7 cellular contexts compared by ENCODE assay signal in genomic region chr16:4538386-4539235, GRCh38. TPM values are rescaled to one million over a fixed set of nuclear protein-coding genes. Genes with fewer than 3 reads are reported as not detected.
DNase-seq lines count a peak whose midpoint lies in the region; ATAC-seq and TF ChIP-seq lines count a peak whose summit lies in the region.

Gene CDIP1 (minus strand): TSS chr16:4538773. CDS start chr16:4514130, 24,643 bp downstream.

- peak within 1 kb of the TSS; percentile 73 for H3K27ac Mint-ChIP-seq in activated B cell treated with CpG ODN at 0.5 μM for 24 hours

- CTCF ChIA-PET in activated B cell treated with CpG ODN at 0.5 μM for 24 hours (lab: Charles Lee), result interaction anchor here (0.8 to 1.3 kb wide), 3 partner anchors 10 to 78 kb away, joined by 3 to 8 read pairs (median 3); no protein-coding TSS in a partner anchor

- ATAC-seq in GM18519 (IDR thresholded peaks at IDR 0.05; ENCODE audit: low FRiP score, unreplicated experiment), result peak; percentile 48
- ATAC-seq in HG03095 (IDR thresholded peaks at IDR 0.05; ENCODE audit: unreplicated experiment), result peak; percentile 80
- ATAC-seq in activated B cell treated with CpG ODN at 0.5 μM for 24 hours (ENCODE audit: low read depth), result peak; percentile 91

- peak within 1 kb of the TSS; percentile 76 for H3K4me3 Mint-ChIP-seq in activated B cell treated with CpG ODN at 0.5 μM for 24 hours

- peaks cover 6% of the 10 kb centered on the region for H3K9me3 Mint-ChIP-seq in activated B cell treated with CpG ODN at 0.5 μM for 24 hours

- POLR2A ChIA-PET in activated B cell treated with CpG ODN at 0.5 μM for 24 hours (lab: Charles Lee), result interaction anchor here (0.6 to 2.8 kb wide), 13 partner anchors 9 to 309 kb away, joined by 3 to 21 read pairs (median 4); partner anchors contain the start of genes ANKS3, DNAAF8, HMOX2 and NMRAL1

- no peak for TF ChIP-seq CTCF in activated B cell treated with CpG ODN at 0.5 μM for 24 hours (IDR thresholded peaks at IDR 0.05)
- no peak for TF ChIP-seq CTCF in cardiac fibroblast (IDR thresholded peaks at IDR 0.05; ENCODE audit: low read depth, low read length)

- H3K36me3 Mint-ChIP-seq in activated B cell treated with CpG ODN at 0.5 μM for 24 hours (ENCODE audit: low read depth), result no peaks in the 10 kb centered on the region

- peaks cover 1% of the 10 kb centered on the region for H3K27me3 Mint-ChIP-seq in activated B cell treated with CpG ODN at 0.5 μM for 24 hours

- H3K4me3 ChIP-seq in cardiac fibroblast (replicated peaks in 1 of 2; ENCODE audit: low read depth in 2 of 2, low read length in 2 of 2) (peak within 1 kb of the TSS; percentile 58 to 67), skin epidermis (peak within 1 kb of the TSS; percentile 56 to 86 (median 72))

- DNase-seq in NCI-H2196 (lab: John Stamatoyannopoulos, UW; ENCODE audit: unreplicated experiment) (peak; percentile 98), activated B cell treated with CpG ODN at 0.5 μM for 24 hours (peak; percentile 89), cardiac fibroblast (ENCODE audit: low read depth in 2 of 2) (peak; percentile 95 to 96), iPS-NIHi11 (ENCODE audit: low spot score) (peak; percentile 95)

- H3K4me1 Mint-ChIP-seq in activated B cell treated with CpG ODN at 0.5 μM for 24 hours, result peaks cover 15% of the 10 kb centered on the region

- intact Hi-C loops in activated B cell treated with CpG ODN at 0.5 μM for 24 hours (cut with micrococcal nuclease), result loop anchor here (1.0 to 2.0 kb wide), 5 partner anchors 32 to 196 kb away; partner anchors contain the start of genes ANKS3, DNAAF8, DNAJA3 and HMOX2

- H3K27ac ChIP-seq in skin epidermis, result peak within 1 kb of the TSS; percentile 35 to 98 (median 86)

RNA-seq across cellular contexts. Expression of gene CDIP1, which starts in this region (rescaled TPM):
- 12.5 and 12.9 TPM in 2 replicates for total RNA-seq in activated B cell treated with CpG ODN at 0.5 μM for 24 hours

Comparison
In these comparisons a context has a peak if more than half of its experiments do, and no peak if none do; other contexts are left out.
1. Peak in every context shown above with its lines: DNase-seq, ATAC-seq, H3K4me3 ChIP-seq and H3K27ac ChIP-seq.